ENCODE assay signal across 16 cellular contexts in the genomic region with DNA sequence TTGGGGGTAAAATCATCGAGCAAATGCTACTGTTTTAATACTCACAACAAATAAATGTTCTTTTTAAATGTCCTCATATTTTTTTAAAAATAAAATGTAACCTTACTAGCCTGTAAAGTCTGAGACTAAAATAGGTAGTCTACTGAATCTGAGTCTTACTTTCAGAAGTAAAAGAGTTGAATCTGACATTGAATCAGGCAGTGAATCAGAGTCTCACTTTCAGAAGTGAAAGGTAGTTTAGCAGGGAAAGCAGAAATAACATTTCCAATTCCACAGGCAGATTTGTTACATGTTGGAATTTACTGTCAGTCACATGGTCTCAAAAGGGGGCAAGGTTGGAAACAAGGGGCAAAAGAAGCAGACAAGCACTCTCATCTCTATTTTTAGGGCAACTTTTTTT.
DNase-seq lines count a peak whose midpoint lies in the region; ATAC-seq and TF ChIP-seq lines count a peak whose summit lies in the region.
"Had no signal": no experiment of that assay in that cellular context is flagged by ENCODE, and none has a peak within 500 bp of the region (broad histone marks: within the 10 kb centered on the region; RNA-seq: fewer than 3 reads in every experiment).

No MANE protein-coding gene starts in this region.

- ATAC-seq in GM19452 (IDR thresholded peaks at IDR 0.05; ENCODE audit: unreplicated experiment) (peak; percentile 55), HG02610 (IDR thresholded peaks at IDR 0.05; ENCODE audit: unreplicated experiment) (peak; percentile 57), HG03469 (IDR thresholded peaks at IDR 0.05; ENCODE audit: unreplicated experiment) (peak; percentile 43), HG03439 (IDR thresholded peaks at IDR 0.05; ENCODE audit: unreplicated experiment) (no peak), GM19023 (IDR thresholded peaks at IDR 0.05; ENCODE audit: unreplicated experiment) (no peak), HG03520 (IDR thresholded peaks at IDR 0.05; ENCODE audit: unreplicated experiment) (no peak)
- ATAC-seq: left lobe of liver; natural killer cell treated with Interleukin-12 subunit alpha and Interleukin-12 subunit beta and Interleukin-15 and Interleukin-18, amount 100 ng/mL, for 72 hours had no signal

- TF ChIP-seq CTCF in GM12865 (IDR thresholded peaks at IDR 0.05; ENCODE audit: insufficient read depth, low read depth, low read length, missing control alignments), result no peak

- DNase-seq in GM12865 (ENCODE audit: low read depth), result peak; percentile 18
- no peak for DNase-seq in AG20443 (ENCODE audit: low spot score)
- DNase-seq: activated CD4-positive, CD25-positive, alpha-beta regulatory T cell treated with anti-CD3 and anti-CD28 coated beads, Interleukin-2, amount 50 U/mL, for 72 hours; IMR-90; NCI-H1105; OCI-M1; stimulated activated CD4-positive, alpha-beta T cell treated with anti-CD3 and anti-CD28 coated beads, Interleukin-2, amount 100 ng/mL, for 48 hours had no signal

- H3K4me3 ChIP-seq in GM12865 (ENCODE audit: low read depth, low read length), result no peak overlapping the region
- H3K4me3 ChIP-seq: ascending aorta had no signal

Comparison
In these comparisons a context has a peak if more than half of its experiments do, and no peak if none do; other contexts are left out.
1. ATAC-seq: peak in GM19452 (single experiment), HG02610 (single experiment) and HG03469 (single experiment); none in HG03439 (single experiment), GM19023 (single experiment) and HG03520 (single experiment).